In the genomic region with DNA sequence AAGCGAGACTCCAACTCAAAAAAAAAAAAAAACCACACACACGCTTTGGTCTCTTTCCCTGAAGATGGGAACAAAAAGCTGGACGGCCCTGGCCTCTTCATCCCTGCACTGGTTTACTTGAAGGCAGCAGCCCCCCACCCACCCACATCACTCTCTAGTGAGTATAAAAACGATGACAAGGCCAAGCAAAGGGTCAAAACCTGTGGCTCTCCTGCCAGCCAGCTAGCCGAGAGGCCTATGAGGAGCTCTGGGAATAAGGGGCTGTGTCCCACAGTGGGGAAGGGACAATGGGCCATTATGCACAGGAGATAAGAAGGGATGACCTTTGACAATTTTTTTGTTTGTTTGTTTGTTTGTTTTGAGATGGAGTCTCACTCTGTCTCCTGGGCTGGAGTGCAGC, we compare ENCODE assay signal across 34 cellular contexts. TPM values are rescaled to one million over a fixed set of nuclear protein-coding genes. Genes with fewer than 3 reads are reported as not detected.
"Had no signal": no experiment of that assay in that cellular context is flagged by ENCODE, and none has a peak within 500 bp of the region (broad histone marks: within the 10 kb centered on the region; RNA-seq: fewer than 3 reads in every experiment).

No MANE protein-coding gene starts in this region.

- H3K27me3 ChIP-seq: colonic mucosa, esophagus muscularis mucosa, gastrocnemius medialis, hepatocyte, left lung, neural progenitor cell, spleen, vagina had no signal

- H3K9ac ChIP-seq: neural progenitor cell had no signal

- H3K4me3 Mint-ChIP-seq: dendritic cell treated with granulocyte-macrophage colony-stimulating factor and Interleukin-4, amounts not matched to agents 40 ng/mL and 50 ng/mL, for 4 days; mesothelial cell of epicardium; naive B cell; natural killer cell treated with Interleukin-12 subunit alpha and Interleukin-12 subunit beta and Interleukin-15 and Interleukin-18, amount 100 ng/mL, for 72 hours; stimulated activated memory B cell treated with anti-CD40 and anti-IgM and Interleukin-4, amounts not matched to agents 10 μg/mL and 1 μg/mL and 100 μg/mL, for 72 hours had no signal

- DNase-seq: colonic mucosa; effector CD8-positive, alpha-beta T cell; gastrocnemius medialis; head of caudate nucleus; left cardiac atrium; mesenchymal stem cell; naive B cell; stimulated activated CD4-positive, alpha-beta T cell treated with anti-CD3 and anti-CD28 coated beads, Interleukin-4, amount 100 ng/mL, for 4 hours; stimulated activated naive CD8-positive, alpha-beta T cell treated with anti-CD3 and anti-CD28 coated beads, Interleukin-15, Interleukin-2, amounts not matched to agents 100 U/mL and 50 U/mL, for 24 hours; trophoblast cell had no signal

- H3K4me3 ChIP-seq: colonic mucosa, esophagus muscularis mucosa, gastrocnemius medialis, hepatocyte, left lung, mucosa of descending colon, neural progenitor cell, psoas muscle, skin epidermis, spleen, vagina had no signal

- H3K27me3 Mint-ChIP-seq: dendritic cell treated with granulocyte-macrophage colony-stimulating factor and Interleukin-4, amounts not matched to agents 40 ng/mL and 50 ng/mL, for 4 days; naive B cell; natural killer cell treated with Interleukin-12 subunit alpha and Interleukin-12 subunit beta and Interleukin-15 and Interleukin-18, amount 100 ng/mL, for 72 hours; stimulated activated memory B cell treated with anti-CD40 and anti-IgM and Interleukin-4, amounts not matched to agents 10 μg/mL and 1 μg/mL and 100 μg/mL, for 72 hours had no signal

- H3K9me3 ChIP-seq: colonic mucosa, esophagus muscularis mucosa, gastrocnemius medialis, left lung, mucosa of descending colon, psoas muscle, spleen, vagina had no signal

- H3K4me1 Mint-ChIP-seq: neural progenitor cell; stimulated activated memory B cell treated with anti-CD40 and anti-IgM and Interleukin-4, amounts not matched to agents 10 μg/mL and 1 μg/mL and 100 μg/mL, for 72 hours had no signal

- H3K4me2 ChIP-seq: hepatocyte, neural progenitor cell had no signal

- H3K4me1 ChIP-seq: colonic mucosa, gastrocnemius medialis, left lung, neural progenitor cell, psoas muscle, spleen, vagina had no signal

- H3K9me3 Mint-ChIP-seq: dendritic cell treated with granulocyte-macrophage colony-stimulating factor and Interleukin-4, amounts not matched to agents 40 ng/mL and 50 ng/mL, for 4 days; mesothelial cell of epicardium; naive B cell; natural killer cell treated with Interleukin-12 subunit alpha and Interleukin-12 subunit beta and Interleukin-15 and Interleukin-18, amount 100 ng/mL, for 72 hours; neural progenitor cell; stimulated activated memory B cell treated with anti-CD40 and anti-IgM and Interleukin-4, amounts not matched to agents 10 μg/mL and 1 μg/mL and 100 μg/mL, for 72 hours had no signal

- H3K27ac ChIP-seq: colonic mucosa, gastrocnemius medialis, hepatocyte, left lung, neural progenitor cell, psoas muscle, skin epidermis, spleen, vagina had no signal

- H2AFZ ChIP-seq: hepatocyte, neural progenitor cell had no signal

- H3K27ac Mint-ChIP-seq: dendritic cell treated with granulocyte-macrophage colony-stimulating factor and Interleukin-4, amounts not matched to agents 40 ng/mL and 50 ng/mL, for 4 days; natural killer cell treated with Interleukin-12 subunit alpha and Interleukin-12 subunit beta and Interleukin-15 and Interleukin-18, amount 100 ng/mL, for 72 hours; stimulated activated memory B cell treated with anti-CD40 and anti-IgM and Interleukin-4, amounts not matched to agents 10 μg/mL and 1 μg/mL and 100 μg/mL, for 72 hours had no signal

- H3K79me2 ChIP-seq: hepatocyte had no signal

- FAIRE-seq: endothelial cell of umbilical vein had no signal

RNA-seq across cellular contexts. Expression of a gene that starts 13.1 kb away (rescaled TPM):
- total RNA-seq: chondrocyte; endothelial cell of umbilical vein; epithelial cell of proximal tubule; esophagus muscularis mucosa; gastrocnemius medialis; glomerular endothelial cell; hepatocyte; kidney epithelial cell; left cardiac atrium; lower leg skin; lung microvascular endothelial cell; mesothelial cell of epicardium; natural killer cell treated with Interleukin-12 subunit alpha and Interleukin-12 subunit beta and Interleukin-15 and Interleukin-18, amount 100 ng/mL, for 72 hours; osteoblast; psoas muscle; renal cortical epithelial cell; right cardiac atrium; spleen; ureter; vagina had no signal
- polyA plus RNA-seq: endothelial cell of umbilical vein had no signal

RNA-seq across cellular contexts. Expression of a gene that starts 55.6 kb away (rescaled TPM):
- total RNA-seq: endothelial cell of umbilical vein; gastrocnemius medialis; glomerular endothelial cell; lung microvascular endothelial cell; natural killer cell treated with Interleukin-12 subunit alpha and Interleukin-12 subunit beta and Interleukin-15 and Interleukin-18, amount 100 ng/mL, for 72 hours; psoas muscle; ureter; vagina had no signal
- polyA plus RNA-seq: hepatocyte had no signal
